Comparison of ENCODE assay signal across 22 cellular contexts in genomic region chr1:46205794-46206193, GRCh38. TPM values are rescaled to one million over a fixed set of nuclear protein-coding genes. Genes with fewer than 3 reads are reported as not detected.
DNase-seq lines count a peak whose midpoint lies in the region; ATAC-seq, FAIRE-seq and TF ChIP-seq lines count a peak whose summit lies in the region.
"Had no signal": no experiment of that assay in that cellular context is flagged by ENCODE, and none has a peak within 500 bp of the region (broad histone marks: within the 10 kb centered on the region; RNA-seq: fewer than 3 reads in every experiment).

No MANE protein-coding gene starts in this region.

- no peak overlapping the region for H3K4me3 ChIP-seq in mucosa of descending colon
- peak overlapping the region; percentile 21 to 94 for H3K4me3 ChIP-seq in tibial artery
- H3K4me3 ChIP-seq: left lung, SK-N-MC had no signal

- no peaks in the 10 kb centered on the region for H3K36me3 ChIP-seq in mucosa of descending colon (ENCODE audit: low read depth)
- peaks cover 0 to 18% (median 0%) of the 10 kb centered on the region in 3 donors for H3K36me3 ChIP-seq in tibial artery
- H3K36me3 ChIP-seq: BE2C, brain microvascular endothelial cell, left lung had no signal

- CTCF ChIA-PET in Calu3 (lab: Charles Lee): no interaction called here

- H3K27ac Mint-ChIP-seq in T-helper 17 cell (no peak overlapping the region), Calu3 (ENCODE audit: unreplicated experiment) (no peak overlapping the region)
- H3K27ac Mint-ChIP-seq: activated CD4-positive, alpha-beta T cell treated with anti-CD3 and anti-CD28 coated beads, Interleukin-2, amount 10 ng/mL, durations not matched to agents 24 days and 14 days; activated naive CD4-positive, alpha-beta T cell treated with anti-CD3 and anti-CD28 coated beads, Interleukin-2, amount 10 ng/mL, durations not matched to agents 7 days and 5 days had no signal

- DNase-seq in T-helper 17 cell: no peak
- no peak for DNase-seq in mucosa of descending colon
- no peak for DNase-seq in tibial artery
- DNase-seq in H54 (ENCODE audit: insufficient read length, low spot score): no peak
- no peak for DNase-seq in H4 (ENCODE audit: low spot score)
- no peak for DNase-seq in Calu3
- DNase-seq: activated CD4-positive, alpha-beta T cell treated with anti-CD3 and anti-CD28 coated beads, Interleukin-2, amount 10 ng/mL, durations not matched to agents 24 days and 14 days; activated naive CD4-positive, alpha-beta T cell treated with anti-CD3 and anti-CD28 coated beads, Interleukin-2, amount 10 ng/mL, durations not matched to agents 7 days and 5 days; BE2C; brain microvascular endothelial cell; effector CD4-positive, alpha-beta T cell; IMR-90; left lung; NCI-H2107; NCI-H526; stimulated activated naive CD8-positive, alpha-beta T cell treated with anti-CD3 and anti-CD28 coated beads, Interleukin-15, amount 100 ng/mL, for 72 hours had no signal

- H3K4me3 Mint-ChIP-seq in T-helper 17 cell (peak overlapping the region; percentile 12), Calu3 (ENCODE audit: low read depth, unreplicated experiment) (no peak overlapping the region)
- H3K4me3 Mint-ChIP-seq: activated CD4-positive, alpha-beta T cell treated with anti-CD3 and anti-CD28 coated beads, Interleukin-2, amount 10 ng/mL, durations not matched to agents 24 days and 14 days; activated naive CD4-positive, alpha-beta T cell treated with anti-CD3 and anti-CD28 coated beads, Interleukin-2, amount 10 ng/mL, durations not matched to agents 7 days and 5 days; stimulated activated naive CD8-positive, alpha-beta T cell treated with anti-CD3 and anti-CD28 coated beads, Interleukin-15, amount 100 ng/mL, for 72 hours had no signal

- TF ChIP-seq CTCF in mucosa of descending colon (IDR thresholded peaks at IDR 0.05) (no peak), tibial artery (IDR thresholded peaks at IDR 0.05) (no peak), Calu3 (IDR thresholded peaks at IDR 0.05; ENCODE audit: unreplicated experiment) (no peak)

- H3K27me3 Mint-ChIP-seq in T-helper 17 cell: peaks cover 13% of the 10 kb centered on the region
- peaks cover 21% of the 10 kb centered on the region for H3K27me3 Mint-ChIP-seq in Calu3 (ENCODE audit: unreplicated experiment)

- H3K36me3 Mint-ChIP-seq in T-helper 17 cell (ENCODE audit: low read depth): peaks cover 2% of the 10 kb centered on the region
- no peaks in the 10 kb centered on the region for H3K36me3 Mint-ChIP-seq in Calu3 (ENCODE audit: insufficient read depth, unreplicated experiment)
- H3K36me3 Mint-ChIP-seq: activated naive CD4-positive, alpha-beta T cell treated with anti-CD3 and anti-CD28 coated beads, Interleukin-2, amount 10 ng/mL, durations not matched to agents 7 days and 5 days had no signal

- intact Hi-C loops in mucosa of descending colon (cut with DNase I, micrococcal nuclease) (no loop called here), tibial artery (cut with DNase I; ENCODE audit: low total_unique reads) (no loop called here), Calu3 (cut with micrococcal nuclease; ENCODE audit: unreplicated experiment) (no loop called here)

- BruUV-seq in Calu3 (replicated peaks; lab: Mats Ljungman, UMichigan): no TSS peak

- H3K4me1 ChIP-seq in mucosa of descending colon (ENCODE audit: low read depth) (peaks cover 4% of the 10 kb centered on the region), tibial artery (peaks cover 0 to 34% (median 27%) of the 10 kb centered on the region in 4 donors)
- H3K4me1 ChIP-seq: BE2C had no signal

- H3K27ac ChIP-seq in tibial artery: peak overlapping the region; percentile 96 to 98
- H3K27ac ChIP-seq: brain microvascular endothelial cell, left lung, SK-N-MC had no signal

- ATAC-seq in T-helper 17 cell (no peak), esophagus mucosa (peak; percentile 42), mucosa of descending colon (peak; percentile 16)
- ATAC-seq: left lung; stimulated activated naive CD8-positive, alpha-beta T cell treated with anti-CD3 and anti-CD28 coated beads, Interleukin-15, amount 100 ng/mL, for 72 hours had no signal

- no peaks in the 10 kb centered on the region for H3K27me3 ChIP-seq in tibial artery
- H3K27me3 ChIP-seq: BE2C, brain microvascular endothelial cell had no signal

- no peaks in the 10 kb centered on the region for H3K9me3 Mint-ChIP-seq in Calu3 (ENCODE audit: low read depth, unreplicated experiment)
- H3K9me3 Mint-ChIP-seq: activated CD4-positive, alpha-beta T cell treated with anti-CD3 and anti-CD28 coated beads, Interleukin-2, amount 10 ng/mL, durations not matched to agents 24 days and 14 days; activated naive CD4-positive, alpha-beta T cell treated with anti-CD3 and anti-CD28 coated beads, Interleukin-2, amount 10 ng/mL, durations not matched to agents 7 days and 5 days; stimulated activated naive CD8-positive, alpha-beta T cell treated with anti-CD3 and anti-CD28 coated beads, Interleukin-15, amount 100 ng/mL, for 72 hours had no signal

- H3K4me1 Mint-ChIP-seq in T-helper 17 cell (peaks cover 5% of the 10 kb centered on the region), Calu3 (ENCODE audit: low read depth, unreplicated experiment) (peaks cover 14% of the 10 kb centered on the region)

- no peak for TF ChIP-seq POLR2A in H54 (IDR thresholded peaks at IDR 0.05; ENCODE audit: low read depth, low read length)

- FAIRE-seq in H54 (lab: Jason Lieb, UNC): no peak
- FAIRE-seq: GM18507, TTC549 had no signal

- no peaks in the 10 kb centered on the region for H3K9me3 ChIP-seq in T-helper 17 cell (ENCODE audit: control insufficient read depth, low read length, poor library complexity, severe bottlenecking)
- no peaks in the 10 kb centered on the region for H3K9me3 ChIP-seq in mucosa of descending colon
- H3K9me3 ChIP-seq in tibial artery: no peaks in the 10 kb centered on the region
- H3K9me3 ChIP-seq: BE2C, left lung had no signal

RNA-seq across cellular contexts. Expression of gene LURAP1, which starts 2.7 kb away (rescaled TPM):
- not detected for total RNA-seq in T-helper 17 cell
- 1.7 TPM for total RNA-seq in esophagus mucosa
- 1 to 10 TPM in 2 of 3 donors, under 1 TPM in 1; 0.63 to 5.9 (median 1.6) TPM for total RNA-seq in mucosa of descending colon
- total RNA-seq in H4 (2014; rRNA removed; shearing (Covaris generic)): 0.15 and 0.41 TPM in 2 replicates
- not detected in 2 replicates for total RNA-seq in Calu3 (2022)

RNA-seq across cellular contexts. Expression of gene POMGNT1, which starts 7.6 kb away (rescaled TPM):
- total RNA-seq in T-helper 17 cell (10 to 100 TPM; 33.8 to 39.3 TPM), esophagus mucosa (28.3 TPM), mucosa of descending colon (10 to 100 TPM; 23.8 to 39.0 (median 38.4) TPM), Calu3 (2022) (62.0 and 74.5 TPM in 2 replicates)
- total RNA-seq in H4 (2014; rRNA removed; shearing (Covaris generic)): 66.3 and 68.9 TPM in 2 replicates

RNA-seq across cellular contexts. Expression of gene P3R3URF, which starts 29.5 kb away (rescaled TPM):
- total RNA-seq in T-helper 17 cell (not detected), esophagus mucosa (not detected), mucosa of descending colon (not detected), Calu3 (2022) (not detected in 2 replicates)
- not detected in 2 replicates for total RNA-seq in H4 (2014; rRNA removed; shearing (Covaris generic))
- total RNA-seq: activated CD4-positive, alpha-beta T cell treated with anti-CD3 and anti-CD28 coated beads, Interleukin-2, amount 10 ng/mL, durations not matched to agents 24 days and 14 days; IMR-90; left lung; myocyte; OCI-LY7 had no signal

RNA-seq across cellular contexts. Expression of gene TSPAN1, which starts 30.9 kb away (rescaled TPM):
- not detected for total RNA-seq in T-helper 17 cell
- 4.7 TPM for total RNA-seq in esophagus mucosa
- 1,000 to 10,000 TPM in 2 of 3 donors, 100 to 1,000 TPM in 1; 723 to 1,819 (median 1,586) TPM for total RNA-seq in mucosa of descending colon
- 0.64 and 0.66 TPM in 2 replicates for total RNA-seq in H4 (2014; rRNA removed; shearing (Covaris generic))
- total RNA-seq in Calu3 (2022): 46.2 and 94.8 TPM in 2 replicates
- total RNA-seq: activated CD4-positive, alpha-beta T cell treated with anti-CD3 and anti-CD28 coated beads, Interleukin-2, amount 10 ng/mL, durations not matched to agents 24 days and 14 days; OCI-LY7 had no signal

RNA-seq across cellular contexts. Expression of gene RAD54L, which starts 41.8 kb away (rescaled TPM):
- total RNA-seq in T-helper 17 cell: under 1 TPM; 0.72 to 0.73 TPM
- 5.2 TPM for total RNA-seq in esophagus mucosa
- total RNA-seq in mucosa of descending colon: 1 to 10 TPM; 3.0 to 8.0 (median 3.6) TPM
- total RNA-seq in H4 (2014; rRNA removed; shearing (Covaris generic)): 13.9 and 14.4 TPM in 2 replicates
- 22.5 and 25.2 TPM in 2 replicates for total RNA-seq in Calu3 (2022)
